In the genomic region with DNA sequence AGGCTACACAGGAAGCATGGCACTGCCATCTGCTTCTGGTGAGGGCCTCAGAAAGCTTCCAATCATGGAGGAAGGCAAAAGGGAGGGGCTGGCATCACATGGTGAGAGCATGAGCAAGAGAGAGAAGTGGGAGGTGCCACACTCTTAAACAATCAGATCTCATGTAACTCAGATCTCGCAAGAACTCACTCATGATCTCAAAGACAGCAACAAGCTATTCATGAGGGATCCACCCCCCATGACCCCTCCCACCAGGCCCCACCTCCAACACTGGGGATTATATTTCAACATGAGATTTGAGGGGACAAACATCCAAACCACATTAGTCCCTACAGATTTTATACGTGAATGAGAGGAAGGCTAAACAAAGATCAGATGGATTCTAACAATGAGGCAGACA, we compare ENCODE assay signal across 29 cellular contexts. TPM values are rescaled to one million over a fixed set of nuclear protein-coding genes. Genes with fewer than 3 reads are reported as not detected.
"Had no signal": no experiment of that assay in that cellular context is flagged by ENCODE, and none has a peak within 500 bp of the region (broad histone marks: within the 10 kb centered on the region; RNA-seq: fewer than 3 reads in every experiment).

No MANE protein-coding gene starts in this region.

- H3K4me3 Mint-ChIP-seq: activated CD4-positive, alpha-beta memory T cell treated with anti-CD3 and anti-CD28 coated beads, Interleukin-2, amount 10 ng/mL, durations not matched to agents 7 days and 5 days; activated CD4-positive, alpha-beta T cell treated with anti-CD3 and anti-CD28 coated beads, Interleukin-2, amount 10 ng/mL, durations not matched to agents 24 days and 14 days; activated CD8-positive, alpha-beta memory T cell treated with anti-CD3 and anti-CD28 coated beads, Interleukin-2, amount 10 ng/mL, durations not matched to agents 7 days and 5 days; activated naive CD4-positive, alpha-beta T cell treated with anti-CD3 and anti-CD28 coated beads, Interleukin-2, amount 50 U/mL, for 24 hours; central memory CD8-positive, alpha-beta T cell; natural killer cell treated with Interleukin-12 subunit alpha and Interleukin-12 subunit beta and Interleukin-15 and Interleukin-18, amount 100 ng/mL, for 72 hours; T-cell had no signal

- H3K4me1 Mint-ChIP-seq: activated CD4-positive, alpha-beta memory T cell treated with anti-CD3 and anti-CD28 coated beads, Interleukin-2, amount 10 ng/mL, durations not matched to agents 7 days and 5 days; activated CD4-positive, alpha-beta T cell treated with anti-CD3 and anti-CD28 coated beads, Interleukin-2, amount 10 ng/mL, durations not matched to agents 24 days and 14 days; activated CD8-positive, alpha-beta memory T cell treated with anti-CD3 and anti-CD28 coated beads, Interleukin-2, amount 10 ng/mL, durations not matched to agents 7 days and 5 days; activated naive CD4-positive, alpha-beta T cell treated with anti-CD3 and anti-CD28 coated beads, Interleukin-2, amount 50 U/mL, for 24 hours; central memory CD8-positive, alpha-beta T cell; T-cell had no signal

- H3K4me3 ChIP-seq: esophagus squamous epithelium, left lung, lung, mucosa of descending colon, spleen, tibial nerve had no signal

- DNase-seq: activated CD4-positive, alpha-beta memory T cell treated with anti-CD3 and anti-CD28 coated beads, Interleukin-2, amount 10 ng/mL, durations not matched to agents 7 days and 5 days; activated CD4-positive, alpha-beta T cell treated with anti-CD3 and anti-CD28 coated beads, Interleukin-2, amount 10 ng/mL, durations not matched to agents 24 days and 14 days; activated CD8-positive, alpha-beta memory T cell treated with anti-CD3 and anti-CD28 coated beads, Interleukin-2, amount 10 ng/mL, durations not matched to agents 7 days and 5 days; activated T-cell treated with anti-CD3 and anti-CD28 coated beads, Interleukin-2, amount 50 U/mL, for 48 hours; dermis blood vessel endothelial cell; effector CD4-positive, alpha-beta T cell; esophagus squamous epithelium; foreskin melanocyte; kidney glomerular epithelial cell; left lung; mucosa of descending colon; posterior cingulate gyrus; right cardiac atrium; spleen; stimulated activated naive CD4-positive, alpha-beta T cell treated with Interleukin-2 at 50 U/mL for 16 hours; T-cell had no signal

- H3K36me3 Mint-ChIP-seq: activated CD8-positive, alpha-beta memory T cell treated with anti-CD3 and anti-CD28 coated beads, Interleukin-2, amount 10 ng/mL, durations not matched to agents 7 days and 5 days; activated naive CD4-positive, alpha-beta T cell treated with anti-CD3 and anti-CD28 coated beads, Interleukin-2, amount 50 U/mL, for 24 hours; natural killer cell treated with Interleukin-12 subunit alpha and Interleukin-12 subunit beta and Interleukin-15 and Interleukin-18, amount 100 ng/mL, for 72 hours; T-cell had no signal

- ATAC-seq: activated CD4-positive, CD25-positive, alpha-beta regulatory T cell treated with anti-CD3 and anti-CD28 coated beads, Interleukin-2, amount 50 U/mL, for 24 hours; activated CD8-positive, alpha-beta memory T cell treated with anti-CD3 and anti-CD28 coated beads, Interleukin-2, amount 10 ng/mL, durations not matched to agents 7 days and 5 days; left lung; mucosa of descending colon; natural killer cell treated with Interleukin-12 subunit alpha and Interleukin-12 subunit beta and Interleukin-15 and Interleukin-18, amount 100 ng/mL, for 72 hours; right cardiac atrium; T-cell had no signal

- H3K27ac Mint-ChIP-seq: activated CD4-positive, alpha-beta memory T cell treated with anti-CD3 and anti-CD28 coated beads, Interleukin-2, amount 10 ng/mL, durations not matched to agents 7 days and 5 days; activated CD4-positive, alpha-beta T cell treated with anti-CD3 and anti-CD28 coated beads, Interleukin-2, amount 10 ng/mL, durations not matched to agents 24 days and 14 days; activated CD8-positive, alpha-beta memory T cell treated with anti-CD3 and anti-CD28 coated beads, Interleukin-2, amount 10 ng/mL, durations not matched to agents 7 days and 5 days; activated naive CD4-positive, alpha-beta T cell treated with anti-CD3 and anti-CD28 coated beads, Interleukin-2, amount 50 U/mL, for 24 hours; activated T-helper 2 cell treated with anti-CD3 and anti-CD28 coated beads, Interferon-gamma antibody, Interleukin-2, Interleukin-4, amounts not matched to agents 10 μg/mL and 5 μg/mL and 100 μg/mL, durations not matched to agents 14 hours and 24 hours and 36 hours; natural killer cell treated with Interleukin-12 subunit alpha and Interleukin-12 subunit beta and Interleukin-15 and Interleukin-18, amount 100 ng/mL, for 72 hours; T-cell had no signal

- H3K9me3 Mint-ChIP-seq: activated CD4-positive, alpha-beta memory T cell treated with anti-CD3 and anti-CD28 coated beads, Interleukin-2, amount 10 ng/mL, durations not matched to agents 7 days and 5 days; activated CD4-positive, alpha-beta T cell treated with anti-CD3 and anti-CD28 coated beads, Interleukin-2, amount 10 ng/mL, durations not matched to agents 24 days and 14 days; activated naive CD4-positive, alpha-beta T cell treated with anti-CD3 and anti-CD28 coated beads, Interleukin-2, amount 50 U/mL, for 24 hours; activated T-helper 2 cell treated with anti-CD3 and anti-CD28 coated beads, Interferon-gamma antibody, Interleukin-2, Interleukin-4, amounts not matched to agents 10 μg/mL and 5 μg/mL and 100 μg/mL, durations not matched to agents 14 hours and 24 hours and 36 hours; central memory CD8-positive, alpha-beta T cell; natural killer cell treated with Interleukin-12 subunit alpha and Interleukin-12 subunit beta and Interleukin-15 and Interleukin-18, amount 100 ng/mL, for 72 hours had no signal

- H3K36me3 ChIP-seq: esophagus squamous epithelium, left lung, spleen, tibial nerve had no signal

- H3K27ac ChIP-seq: epithelial cell of prostate, esophagus squamous epithelium, left lung, spleen, tibial nerve had no signal

- H3K4me1 ChIP-seq: esophagus squamous epithelium, left lung, spleen, tibial nerve had no signal

RNA-seq across cellular contexts. Expression of a gene that starts 8.9 kb away (rescaled TPM):
- total RNA-seq: activated CD4-positive, alpha-beta memory T cell treated with anti-CD3 and anti-CD28 coated beads, Interleukin-2, amount 10 ng/mL, durations not matched to agents 7 days and 5 days; activated CD4-positive, alpha-beta T cell treated with anti-CD3 and anti-CD28 coated beads, Interleukin-2, amount 10 ng/mL, durations not matched to agents 24 days and 14 days; activated CD8-positive, alpha-beta memory T cell treated with anti-CD3 and anti-CD28 coated beads, Interleukin-2, amount 10 ng/mL, durations not matched to agents 7 days and 5 days; activated T-helper 2 cell treated with anti-CD3 and anti-CD28 coated beads, Interferon-gamma antibody, Interleukin-2, Interleukin-4, amounts not matched to agents 10 μg/mL and 5 μg/mL and 100 μg/mL, durations not matched to agents 14 hours and 24 hours and 36 hours; bronchial epithelial cell; dermis blood vessel endothelial cell; glomerular endothelial cell; myocyte; natural killer cell treated with Interleukin-12 subunit alpha and Interleukin-12 subunit beta and Interleukin-15 and Interleukin-18, amount 100 ng/mL, for 72 hours; osteoblast; T-helper 2 cell treated with Interferon-gamma antibody and Interleukin-4, amounts not matched to agents 100 ng/mL and 5 ng/mL, for 36 hours had no signal
